ENCODE assay signal across 1 cellular context in genomic region chr2:99139003-99139402, GRCh38.
TF ChIP-seq lines count a peak whose summit lies in the region.

No MANE protein-coding gene starts in this region.

TF ChIP-seq in HEK293, 187 proteins besides CTCF, POLR2A, EP300 and RAD21:
- TF ChIP-seq ZNF362 (tag by site-specific recombination; IDR thresholded peaks at IDR 0.05), result 0 out of 2 replicates have a peak, but pooled peaks have one; percentile 22
- TF ChIP-seq ZNF138 (tag by site-specific recombination; IDR thresholded peaks at IDR 0.05; ENCODE audit: borderline replicate concordance), result no peak
- TF ChIP-seq ZNF747 (tag by site-specific recombination; IDR thresholded peaks at IDR 0.05), result no peak
- TF ChIP-seq GLIS1 (tag by site-specific recombination; IDR thresholded peaks at IDR 0.05), result peak; percentile 23; the same call in 1 of the 2 replicates
- TF ChIP-seq KLF8 (tag by site-specific recombination; IDR thresholded peaks at IDR 0.05), result no peak
- TF ChIP-seq GLI2 (tag by site-specific recombination; IDR thresholded peaks at IDR 0.05; ENCODE audit: borderline replicate concordance, low read depth), result no peak
- no peak for TF ChIP-seq ZNF704 (tag by site-specific recombination; IDR thresholded peaks at IDR 0.05)
- no peak for TF ChIP-seq ZSCAN4 (tag by site-specific recombination; IDR thresholded peaks at IDR 0.05)
- TF ChIP-seq ZNF10 (tag by site-specific recombination; IDR thresholded peaks at IDR 0.05), result no peak
- TF ChIP-seq ZNF571 (tag by site-specific recombination; IDR thresholded peaks at IDR 0.05), result no peak
- TF ChIP-seq SETDB1 (IDR thresholded peaks at IDR 0.05; ENCODE audit: insufficient read length, low read length), result no peak
- no peak for TF ChIP-seq KLF16 (tag by site-specific recombination; IDR thresholded peaks at IDR 0.05)
- no peak for TF ChIP-seq ZNF624 (tag by site-specific recombination; IDR thresholded peaks at IDR 0.05)
- no peak for TF ChIP-seq ZSCAN5A (tag by site-specific recombination; IDR thresholded peaks at IDR 0.05)
- TF ChIP-seq SCRT2 (tag by site-specific recombination; IDR thresholded peaks at IDR 0.05), result peak; percentile 45; the same call in 1 of the 2 replicates
- TF ChIP-seq KLF10 (tag by site-specific recombination; IDR thresholded peaks at IDR 0.05), result no peak
- no peak for TF ChIP-seq ZNF626 (tag by site-specific recombination; IDR thresholded peaks at IDR 0.05)
- no peak for TF ChIP-seq ZNF121 (tag by site-specific recombination; IDR thresholded peaks at IDR 0.05)
- TF ChIP-seq KLF7 (tag by site-specific recombination; IDR thresholded peaks at IDR 0.05; ENCODE audit: borderline replicate concordance), result no peak
- no peak for TF ChIP-seq ZNF433 (tag by site-specific recombination; IDR thresholded peaks at IDR 0.05; ENCODE audit: low read depth)
- TF ChIP-seq ZFHX2 (tag by site-specific recombination; conservative IDR thresholded peaks at IDR 0.05), result no peak
- TF ChIP-seq ZBTB7A (tag by site-specific recombination; IDR thresholded peaks at IDR 0.05; ENCODE audit: low read depth), result no peak
- no peak for TF ChIP-seq ZNF221 (tag by site-specific recombination; IDR thresholded peaks at IDR 0.05; ENCODE audit: borderline replicate concordance)
- no peak for TF ChIP-seq ZNF621 (tag by site-specific recombination; IDR thresholded peaks at IDR 0.05)
